ENCODE assay signal across 28 cellular contexts in the genomic region with DNA sequence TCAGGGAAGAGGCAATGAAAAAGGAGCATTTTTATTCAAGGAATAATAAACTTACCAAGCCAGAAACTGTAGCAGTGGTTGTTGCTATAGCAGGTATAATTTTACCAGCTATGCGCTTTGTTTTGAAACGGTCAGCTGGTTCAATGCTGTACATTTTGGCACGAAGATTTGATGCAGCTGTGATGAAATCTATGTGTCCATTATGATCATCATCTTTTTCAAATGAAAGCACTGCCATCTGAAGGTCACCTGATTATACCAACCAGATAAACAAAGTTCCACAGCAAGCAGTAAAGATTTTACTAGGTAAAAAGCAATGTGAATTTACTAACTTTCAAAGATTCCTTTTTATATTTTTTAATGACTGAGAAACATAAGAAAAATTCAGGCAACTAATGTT.
A peak's percentile ranks its signal among the peaks of the same experiment; 100 is the strongest.
DNase-seq lines count a peak whose midpoint lies in the region; TF ChIP-seq lines count a peak whose summit lies in the region.
"Had no signal": no experiment of that assay in that cellular context is flagged by ENCODE, and none has a peak within 500 bp of the region (broad histone marks: within the 10 kb centered on the region; RNA-seq: fewer than 3 reads in every experiment).

No MANE protein-coding gene starts in this region.

- H3K9me3 ChIP-seq in OCI-LY7 (ENCODE audit: low read length) (no peaks in the 10 kb centered on the region), testis (no peaks in the 10 kb centered on the region)
- H3K9me3 ChIP-seq: BE2C had no signal

- CTCF ChIA-PET in OCI-LY7 (lab: Charles Lee; ENCODE audit: unreplicated experiment): no interaction called here

- no peaks in the 10 kb centered on the region for H3K4me1 ChIP-seq in OCI-LY7 (ENCODE audit: insufficient read depth, low read length, poor library complexity, severe bottlenecking)
- H3K4me1 ChIP-seq in testis: no peaks in the 10 kb centered on the region
- H3K4me1 ChIP-seq: BE2C had no signal

- H3K4me2 ChIP-seq in OCI-LY7 (ENCODE audit: low read length): no peak overlapping the region
- H3K4me2 ChIP-seq: PC-9 had no signal

- WGBS in testis, 2 donors: 65 to 73% methylated on average over 3 of the region's 3 CpGs

- H3K79me2 ChIP-seq in OCI-LY7 (ENCODE audit: insufficient read depth, low read depth, low read length): no peaks in the 10 kb centered on the region

- H3K27ac ChIP-seq in OCI-LY7 (ENCODE audit: low read depth, low read length, poor library complexity, severe bottlenecking) (no peak overlapping the region), testis (no peak overlapping the region)
- H3K27ac ChIP-seq: 22Rv1, GM23248, PC-9, RWPE1 had no signal

- H3K4me3 ChIP-seq in OCI-LY7 (ENCODE audit: low read depth, low read length, poor library complexity, severe bottlenecking): no peak overlapping the region
- no peak overlapping the region for H3K4me3 ChIP-seq in choroid plexus epithelial cell (ENCODE audit: low read depth, low read length)
- no peak overlapping the region for H3K4me3 ChIP-seq in testis
- H3K4me3 ChIP-seq: GM23248, PC-9 had no signal

- no peaks in the 10 kb centered on the region for H3K27me3 ChIP-seq in testis
- H3K27me3 ChIP-seq: BE2C had no signal

- no peaks in the 10 kb centered on the region for H4K20me1 ChIP-seq in OCI-LY7 (ENCODE audit: insufficient read depth, low read length)

- H3K36me3 ChIP-seq in OCI-LY7 (ENCODE audit: insufficient read depth, low read length): peaks cover 87% of the 10 kb centered on the region
- no peaks in the 10 kb centered on the region for H3K36me3 ChIP-seq in testis (ENCODE audit: low read depth, missing control alignments)

- intact Hi-C loops in OCI-LY7 (cut with micrococcal nuclease; ENCODE audit: unreplicated experiment) (no loop called here), cardiac septum (cut with DNase I) (no loop called here), testis (cut with DNase I; ENCODE audit: low total_unique reads) (no loop called here)

- POLR2A ChIA-PET in OCI-LY7 (lab: Charles Lee): interaction anchor here (0.6 to 1.5 kb wide), 3 partner anchors 8 to 70 kb away, joined by 4 to 8 read pairs (median 6); no protein-coding TSS in a partner anchor

- TF ChIP-seq CTCF in OCI-LY7 (conservative IDR thresholded peaks at IDR 0.05; ENCODE audit: low read length): peak; percentile 29; the same call in 1 of the 2 replicates
- TF ChIP-seq CTCF in choroid plexus epithelial cell (conservative IDR thresholded peaks at IDR 0.05; ENCODE audit: low read depth, low read length): no peak
- TF ChIP-seq CTCF in testis (IDR thresholded peaks at IDR 0.05): no peak

- TF ChIP-seq POLR2A in testis (IDR thresholded peaks at IDR 0.05): no peak

- BruUV-seq in OCI-LY7 (replicated peaks; lab: Mats Ljungman, UMichigan): no TSS peak

- no peak overlapping the region for H2AFZ ChIP-seq in OCI-LY7 (ENCODE audit: low read length)
- H2AFZ ChIP-seq: GM23248, PC-9 had no signal

- DNase-seq in NCI-H1092 treated with DMSO at 0.1 percent for 48 hours (lab: John Stamatoyannopoulos, UW): peak; percentile 10
- no peak for DNase-seq in NCI-H1092 (lab: John Stamatoyannopoulos, UW)
- no peak for DNase-seq in OCI-LY7 (ENCODE audit: low spot score)
- peak; percentile 4 for DNase-seq in choroid plexus epithelial cell (ENCODE audit: low read depth)
- peak; percentile 64 for DNase-seq in pons (ENCODE audit: low spot score)
- DNase-seq in cardiac septum (ENCODE audit: low spot score): no peak
- DNase-seq in testis: no peak
- no peak for DNase-seq in GM03348 (ENCODE audit: low spot score)
- DNase-seq: BE2C; Calu3; DMS79 treated with DMSO at 0.1 percent for 48 hours; GF-D8; GM23248; H7; Karpas-422; MV-4-11; NCI-H1436; NCI-H187; NCI-H2081 treated with DMSO at 0.1 percent for 48 hours; NCI-H2171 treated with DMSO at 0.1 percent for 48 hours; NCI-H345; NCI-H510A treated with DMSO at 0.1 percent for 48 hours; NCI-H748 treated with DMSO at 0.1 percent for 48 hours; NK-92 treated with Interleukin-12 subunit alpha and Interleukin-12 subunit beta, amount 100 ng/mL, for 24 hours; PC-9; SHP77 had no signal

- H3K9me2 ChIP-seq in OCI-LY7 (ENCODE audit: insufficient read depth, low read length): no peaks in the 10 kb centered on the region

Comparison
In these comparisons a context has a peak if more than half of its experiments do, and no peak if none do; other contexts are left out.
1. DNase-seq: peak in NCI-H1092 treated with DMSO at 0.1 percent for 48 hours (single experiment), choroid plexus epithelial cell (single experiment) and pons (single experiment); none in NCI-H1092 (single experiment), OCI-LY7 (single experiment), cardiac septum (single experiment), testis (single experiment) and GM03348 (single experiment).